In the genomic region with DNA sequence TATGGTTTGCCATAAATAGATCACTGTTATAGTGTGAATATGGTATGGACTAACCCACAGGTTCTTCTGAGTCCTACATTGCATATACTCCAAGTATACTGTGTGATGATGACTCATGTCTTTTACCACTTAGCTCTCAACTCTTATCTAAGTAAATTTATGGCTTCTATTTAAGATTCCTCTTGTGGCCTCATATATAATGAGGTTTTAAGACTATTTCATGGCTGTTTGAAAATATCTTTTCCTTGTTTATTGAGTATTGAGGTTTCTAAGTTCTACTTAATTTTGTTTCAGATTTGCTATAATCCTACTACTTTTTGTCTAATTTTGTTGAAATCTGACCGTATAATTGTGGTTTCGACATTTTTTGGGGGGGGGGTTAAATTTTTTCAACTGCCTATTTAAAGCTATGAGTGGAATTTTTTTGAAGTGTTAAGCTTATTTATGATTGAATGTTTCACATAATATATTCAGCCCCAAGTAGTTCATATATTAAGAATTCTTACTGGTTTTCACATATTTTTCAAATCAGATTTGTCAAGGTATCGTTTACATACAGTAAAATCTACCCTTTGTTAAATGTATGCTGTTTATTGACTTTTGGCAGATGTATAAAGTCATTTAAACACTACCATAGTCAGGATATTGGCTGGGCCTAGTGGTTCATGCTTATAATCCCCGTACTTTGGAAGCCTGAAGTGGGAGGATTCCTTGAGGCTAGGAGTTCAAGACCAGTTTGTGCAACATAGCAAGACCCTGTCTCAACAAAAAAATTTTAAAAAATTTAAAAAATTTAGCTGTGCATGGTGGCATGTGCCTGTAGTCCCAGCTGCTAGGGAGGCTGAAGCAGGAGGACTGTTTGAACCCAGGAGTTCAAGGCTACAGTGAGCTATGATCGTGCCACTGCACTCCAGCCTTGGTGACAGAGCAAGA, we compare ENCODE assay signal across 12 cellular contexts. TPM values are rescaled to one million over a fixed set of nuclear protein-coding genes. Genes with fewer than 3 reads are reported as not detected.
DNase-seq lines count a peak whose midpoint lies in the region; ATAC-seq and TF ChIP-seq lines count a peak whose summit lies in the region.
"Had no signal": no experiment of that assay in that cellular context is flagged by ENCODE, and none has a peak within 500 bp of the region (broad histone marks: within the 10 kb centered on the region; RNA-seq: fewer than 3 reads in every experiment).

No MANE protein-coding gene starts in this region.

- H3K9me3 ChIP-seq in adipocyte (ENCODE audit: control insufficient read depth, low read length), result no peaks in the 10 kb centered on the region

- H3K27me3 Mint-ChIP-seq in mesothelial cell of epicardium (ENCODE audit: low read depth), result no peaks in the 10 kb centered on the region
- H3K27me3 Mint-ChIP-seq: activated CD8-positive, alpha-beta memory T cell treated with anti-CD3 and anti-CD28 coated beads, Interleukin-2, amount 10 ng/mL, durations not matched to agents 7 days and 5 days; dendritic cell treated with granulocyte-macrophage colony-stimulating factor and Interleukin-4, amounts not matched to agents 40 ng/mL and 50 ng/mL, for 4 days had no signal

- H3K36me3 Mint-ChIP-seq in mesothelial cell of epicardium, result peaks cover 7% of the 10 kb centered on the region

- no peaks in the 10 kb centered on the region for H3K9me3 Mint-ChIP-seq in mesothelial cell of epicardium
- H3K9me3 Mint-ChIP-seq: dendritic cell treated with granulocyte-macrophage colony-stimulating factor and Interleukin-4, amounts not matched to agents 40 ng/mL and 50 ng/mL, for 4 days had no signal

- ATAC-seq in GM21723 (IDR thresholded peaks at IDR 0.05; ENCODE audit: unreplicated experiment), result no peak
- ATAC-seq: activated CD8-positive, alpha-beta memory T cell treated with anti-CD3 and anti-CD28 coated beads, Interleukin-2, amount 10 ng/mL, durations not matched to agents 7 days and 5 days had no signal

- DNase-seq in Daoy (ENCODE audit: low read depth) (peak; percentile 62), LoVo (ENCODE audit: low spot score) (peak; percentile 77), adipocyte (ENCODE audit: low read depth) (peak; percentile 52), mesothelial cell of epicardium (ENCODE audit: low spot score in 2 of 2, unreplicated experiment in 2 of 2) (no peak), NCI-H1417 treated with DMSO at 0.1 percent for 48 hours (lab: John Stamatoyannopoulos, UW) (no peak)
- no peak for DNase-seq in stimulated activated CD4-positive, alpha-beta T cell treated with anti-CD3 and anti-CD28 coated beads, Interleukin-2, amount 100 ng/mL, for 48 hours
- DNase-seq in stimulated activated naive CD4-positive, alpha-beta T cell (lab: John Stamatoyannopoulos, UW), result no peak
- DNase-seq: activated CD8-positive, alpha-beta memory T cell treated with anti-CD3 and anti-CD28 coated beads, Interleukin-2, amount 10 ng/mL, durations not matched to agents 7 days and 5 days; MM.1S; SHP77 had no signal

- H3K4me3 ChIP-seq in adipocyte (ENCODE audit: low read length), result no peak overlapping the region

- peaks cover 32% of the 10 kb centered on the region for H3K4me1 ChIP-seq in adipocyte (ENCODE audit: control insufficient read depth, insufficient read depth, low read length)

- TF ChIP-seq CTCF in mesothelial cell of epicardium (IDR thresholded peaks at IDR 0.05; ENCODE audit: unreplicated experiment), result no peak

- peaks cover 57% of the 10 kb centered on the region for H3K4me1 Mint-ChIP-seq in mesothelial cell of epicardium

- H3K27me3 ChIP-seq in adipocyte (replicated peaks; ENCODE audit: control insufficient read depth, insufficient read depth, low read length), result no peaks in the 10 kb centered on the region

- peak overlapping the region; percentile 43 for H3K4me3 Mint-ChIP-seq in mesothelial cell of epicardium
- H3K4me3 Mint-ChIP-seq: activated CD8-positive, alpha-beta memory T cell treated with anti-CD3 and anti-CD28 coated beads, Interleukin-2, amount 10 ng/mL, durations not matched to agents 7 days and 5 days; dendritic cell treated with granulocyte-macrophage colony-stimulating factor and Interleukin-4, amounts not matched to agents 40 ng/mL and 50 ng/mL, for 4 days had no signal

- no peak overlapping the region for H3K9ac ChIP-seq in adipocyte (ENCODE audit: low read length)

- peaks cover 7% of the 10 kb centered on the region for H3K36me3 ChIP-seq in adipocyte (ENCODE audit: control insufficient read depth, insufficient read depth, low read length, severe bottlenecking)

- peak overlapping the region; percentile 96 for H3K27ac Mint-ChIP-seq in mesothelial cell of epicardium
- H3K27ac Mint-ChIP-seq: activated CD8-positive, alpha-beta memory T cell treated with anti-CD3 and anti-CD28 coated beads, Interleukin-2, amount 10 ng/mL, durations not matched to agents 7 days and 5 days; dendritic cell treated with granulocyte-macrophage colony-stimulating factor and Interleukin-4, amounts not matched to agents 40 ng/mL and 50 ng/mL, for 4 days had no signal

RNA-seq across cellular contexts. Expression of a gene that starts 11.7 kb away (rescaled TPM):
- 36.0 and 54.2 TPM in 2 replicates for total RNA-seq in Daoy (2014; rRNA removed; shearing (Covaris generic))
- total RNA-seq in mesothelial cell of epicardium, result 137 to 156 TPM (median 145 TPM) in 3 replicates

Comparison
In these comparisons a context has a peak if more than half of its experiments do, and no peak if none do; other contexts are left out.
1. DNase-seq: peak in Daoy (single experiment), LoVo (single experiment) and adipocyte (single experiment); none in mesothelial cell of epicardium (0 of 2), stimulated activated CD4-positive, alpha-beta T cell treated with anti-CD3 and anti-CD28 coated beads, Interleukin-2, amount 100 ng/mL, for 48 hours (0 of 2), stimulated activated naive CD4-positive, alpha-beta T cell (0 of 6) and NCI-H1417 treated with DMSO at 0.1 percent for 48 hours (single experiment).